In the genomic region with DNA sequence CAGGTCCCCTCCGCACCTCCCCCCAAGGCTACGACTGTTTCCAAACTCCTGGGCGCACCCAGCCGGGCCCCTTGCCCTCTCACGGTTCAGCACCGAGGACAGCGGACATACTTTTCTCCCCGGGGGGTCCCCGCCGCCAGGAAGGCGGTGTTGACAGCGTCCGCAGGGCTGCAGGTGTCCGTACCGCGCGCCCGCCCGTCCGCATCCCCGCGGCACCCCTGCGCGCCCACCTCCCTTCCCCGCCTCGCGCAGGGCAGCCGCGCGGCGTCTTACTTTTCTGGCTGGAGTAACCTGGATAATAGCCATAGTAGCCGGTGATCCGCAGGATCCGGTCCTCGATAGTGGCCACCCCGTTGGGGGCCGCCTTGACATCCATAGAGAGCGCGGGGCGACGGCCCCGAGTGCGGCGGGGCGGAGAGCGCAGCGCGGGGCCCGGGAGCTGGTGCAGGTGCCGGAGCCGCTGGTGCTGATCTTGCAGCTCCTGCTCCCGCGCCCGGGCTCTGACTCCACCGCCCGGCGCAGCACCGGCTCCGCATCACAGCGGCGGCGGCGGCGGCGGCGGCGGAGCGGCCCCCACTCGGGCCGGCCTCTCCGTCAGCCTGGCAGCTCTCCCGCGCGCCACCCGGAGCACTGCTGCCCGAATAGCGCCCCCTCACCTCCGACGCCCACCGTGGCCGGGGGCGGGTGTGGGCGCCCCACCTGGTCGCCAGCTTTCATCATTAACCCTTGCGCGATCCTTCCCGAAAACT, we compare ENCODE assay signal across 10 cellular contexts. TPM values are rescaled to one million over a fixed set of nuclear protein-coding genes. Genes with fewer than 3 reads are reported as not detected.
DNase-seq lines count a peak whose midpoint lies in the region; ATAC-seq, FAIRE-seq and TF ChIP-seq lines count a peak whose summit lies in the region.
"Had no signal": no experiment of that assay in that cellular context is flagged by ENCODE, and none has a peak within 500 bp of the region (broad histone marks: within the 10 kb centered on the region; RNA-seq: fewer than 3 reads in every experiment).

A gene (minus strand): TSS at position 643 of the 749 bp plus-strand sequence.

- no peaks in the 10 kb centered on the region for H4K20me1 ChIP-seq in K562 (replicated peaks; ENCODE audit: control insufficient read depth, insufficient read depth, low read length)

- H2AFZ ChIP-seq in K562 (ENCODE audit: low read depth, low read length) = no peak within 1 kb of the TSS

- CTCF ChIA-PET in K562 (lab: Yijun Ruan, JAX; ENCODE audit: low intra/inter-chr PET ratio) (no interaction called here), Caco-2 (lab: Charles Lee) (no interaction called here)

- peaks cover 6% of the 10 kb centered on the region for H3K4me1 ChIP-seq in cardiac muscle cell (ENCODE audit: low read depth)
- peaks cover 0 to 5% of the 10 kb centered on the region in 2 experiments; a peak in 1 of 5 replicates for H3K4me1 ChIP-seq in K562 (replicated peaks in 1 of 2; ENCODE audit: control insufficient read depth in 2 of 2, insufficient read depth in 2 of 2, low read length in 2 of 2)
- H3K4me1 ChIP-seq in aorta (ENCODE audit: control insufficient read depth in 1 of 2, insufficient read depth in 2 of 2, low read length in 2 of 2) = no peaks in the 10 kb centered on the region
- H3K4me1 ChIP-seq in Caco-2 = no peaks in the 10 kb centered on the region

- H3K4me1 Mint-ChIP-seq in Caco-2 (ENCODE audit: low read depth, unreplicated experiment) = peaks cover 7% of the 10 kb centered on the region

- BruUV-seq in K562 (replicated peaks; lab: Mats Ljungman, UMichigan) (no TSS peak), Caco-2 (replicated peaks; lab: Mats Ljungman, UMichigan) (no TSS peak)

- peaks cover 9% of the 10 kb centered on the region for H3K27me3 Mint-ChIP-seq in Caco-2 (ENCODE audit: insufficient read depth, unreplicated experiment)

- H3K4me3 Mint-ChIP-seq in Caco-2 (ENCODE audit: unreplicated experiment) = no peak within 1 kb of the TSS

- intact Hi-C loops in cardiac septum (cut with DNase I) (no loop called here), K562 (cut with micrococcal nuclease) (no loop called here), aorta (cut with DNase I) (no loop called here), Caco-2 (cut with micrococcal nuclease; ENCODE audit: unreplicated experiment) (no loop called here)

- H3K4me2 ChIP-seq in K562 (ENCODE audit: insufficient read depth, low read length) = no peak within 1 kb of the TSS

- no peaks in the 10 kb centered on the region for H3K79me2 ChIP-seq in K562 (ENCODE audit: control insufficient read depth, insufficient read depth, low read length)

- no peak for FAIRE-seq in K562 (lab: Jason Lieb, UNC)

- H3K4me3 ChIP-seq in cardiac muscle cell = peak within 1 kb of the TSS; percentile 20
- H3K4me3 ChIP-seq in K562 = no peak within 1 kb of the TSS
- peak within 1 kb of the TSS; percentile 9 to 18 for H3K4me3 ChIP-seq in aorta (ENCODE audit: low read length in 2 of 2)
- H3K4me3 ChIP-seq in Caco-2 (ENCODE audit: low read depth, low read length) = no peak within 1 kb of the TSS
- H3K4me3 ChIP-seq: uterus had no signal

- TF ChIP-seq POLR2A in K562 (conservative IDR thresholded peaks at IDR 0.05) = no peak

- no peak for TF ChIP-seq RAD21 in K562 (CRISPR knock-in tag; conservative IDR thresholded peaks at IDR 0.05 in 1 of 2, IDR thresholded peaks at IDR 0.05 in 1 of 2)

- H3K27ac Mint-ChIP-seq in Caco-2 (ENCODE audit: unreplicated experiment) = no peak within 1 kb of the TSS

- H3K27me3 ChIP-seq in cardiac muscle cell = peaks cover 71% of the 10 kb centered on the region
- H3K27me3 ChIP-seq in K562 (ENCODE audit: control insufficient read depth in 2 of 2, insufficient read depth in 2 of 2, low read length in 2 of 2) = no peaks in the 10 kb centered on the region
- H3K27me3 ChIP-seq in aorta (ENCODE audit: control insufficient read depth in 1 of 2, insufficient read depth in 2 of 2, low read length in 1 of 2) = peaks cover 0 to 1% of the 10 kb centered on the region in 2 donors
- H3K27me3 ChIP-seq in Caco-2 (replicated peaks; ENCODE audit: control insufficient read depth, insufficient read depth, low read length) = no peaks in the 10 kb centered on the region
- H3K27me3 ChIP-seq: uterus had no signal

- ATAC-seq in K562 (peak; percentile 47; the same call in 1 of the 3 replicates), aorta (ENCODE audit: low FRiP score) (peak; percentile 71)

- DNase-seq in cardiac muscle cell (ENCODE audit: low read depth in 1 of 2, low spot score in 1 of 2) (peak; percentile 33 to 88), cardiac septum (ENCODE audit: low spot score) (no peak), K562 (ENCODE audit: extremely low read depth in 1 of 4, low spot score in 3 of 4) (peak; percentile 7 to 19 (median 16)), kidney tubule cell (ENCODE audit: low spot score) (peak; percentile 64), aorta (peak; percentile 44 to 84), NOMO-1 (lab: John Stamatoyannopoulos, UW; ENCODE audit: unreplicated experiment in 2 of 2) (no peak), Caco-2 (no peak), germinal center (ENCODE audit: low spot score) (no peak)
- DNase-seq: uterus had no signal

- no peaks in the 10 kb centered on the region for H3K36me3 Mint-ChIP-seq in Caco-2 (ENCODE audit: insufficient read depth, unreplicated experiment)

- no peaks in the 10 kb centered on the region for H3K9me3 Mint-ChIP-seq in Caco-2 (ENCODE audit: unreplicated experiment)

- no peak within 1 kb of the TSS for H3K27ac ChIP-seq in cardiac muscle cell
- H3K27ac ChIP-seq in K562 (ENCODE audit: extremely low read depth, low read depth, low read length) = no peak within 1 kb of the TSS
- no peak within 1 kb of the TSS for H3K27ac ChIP-seq in aorta (ENCODE audit: low read depth in 1 of 2, low read length in 2 of 2)
- H3K27ac ChIP-seq: uterus had no signal

- H3K36me3 ChIP-seq in cardiac muscle cell = no peaks in the 10 kb centered on the region
- no peaks in the 10 kb centered on the region for H3K36me3 ChIP-seq in K562 (ENCODE audit: control insufficient read depth, insufficient read depth, low read length)
- no peaks in the 10 kb centered on the region for H3K36me3 ChIP-seq in aorta (ENCODE audit: control insufficient read depth in 1 of 2, insufficient read depth in 2 of 2, low read length in 1 of 2)
- H3K36me3 ChIP-seq in Caco-2 (ENCODE audit: control insufficient read depth, insufficient read depth, low read length) = no peaks in the 10 kb centered on the region
- H3K36me3 ChIP-seq: uterus had no signal

- TF ChIP-seq CTCF in cardiac muscle cell (IDR thresholded peaks at IDR 0.05; ENCODE audit: low read depth, low read length) (no peak), K562 (IDR thresholded peaks at IDR 0.05 in 2 of 3, conservative IDR thresholded peaks at IDR 0.05 in 1 of 3; ENCODE audit: insufficient read depth in 2 of 3, low read depth in 1 of 3, low read length in 3 of 3) (no peak), Caco-2 (IDR thresholded peaks at IDR 0.05; ENCODE audit: insufficient read depth in 1 of 2, low read depth in 1 of 2, low read length in 1 of 2, severe bottlenecking in 1 of 2, unreplicated experiment in 1 of 2) (no peak)

- in situ Hi-C loops in K562 (cut with MboI) = no loop called here

- POLR2A ChIA-PET in K562 (lab: Yijun Ruan, JAX) = no interaction called here
- POLR2A ChIA-PET in Caco-2 (lab: Charles Lee) = no interaction called here

- H3K9me3 ChIP-seq in cardiac muscle cell (ENCODE audit: low read depth) = no peaks in the 10 kb centered on the region
- H3K9me3 ChIP-seq in K562 (replicated peaks; ENCODE audit: control insufficient read depth, insufficient read depth, low read depth, low read length) = no peaks in the 10 kb centered on the region
- H3K9me3 ChIP-seq in aorta (ENCODE audit: control insufficient read depth, low read length) = no peaks in the 10 kb centered on the region
- no peaks in the 10 kb centered on the region for H3K9me3 ChIP-seq in Caco-2
- H3K9me3 ChIP-seq: uterus had no signal

- H3K9ac ChIP-seq in K562 (ENCODE audit: insufficient read depth in 1 of 2, low read depth in 2 of 2, low read length in 2 of 2) = no peak within 1 kb of the TSS

- TF ChIP-seq EP300 in K562 (IDR thresholded peaks at IDR 0.05; ENCODE audit: low read length) = no peak

- WGBS in K562 (ENCODE audit: insufficient coverage, low coverage, missing lambda C conversion rate) = 43% methylated on average over 22 of the region's 87 CpGs
- WGBS in aorta, 2 donors = 1 to 2% methylated on average over 63 to 87 of the region's 87 CpGs

- H3K9me1 ChIP-seq in K562 (ENCODE audit: control insufficient read depth, insufficient read depth, low read length) = no peaks in the 10 kb centered on the region

RNA-seq across cellular contexts. Expression of the gene that starts here (rescaled TPM):
- total RNA-seq in cardiac muscle cell = 0.42 TPM in 1 of 2 replicates, not detected in the other
- 0.10 TPM in 1 of 2 replicates, not detected in the other for polyA plus RNA-seq in cardiac muscle cell
- total RNA-seq in cardiac septum = not detected
- total RNA-seq in K562 (2011; cell fraction: chromatin; rRNA removed; ENCODE audit: low replicate concordance) = not detected in 2 replicates
- total RNA-seq in K562 (2011; cell fraction: nucleolus; rRNA removed) = not detected in 2 replicates
- not detected in 2 replicates for total RNA-seq in K562 (2011; cell fraction: nucleoplasm; rRNA removed)
- total RNA-seq in K562 (2014; rRNA removed) = not detected in 2 replicates
- not detected in 2 replicates for total RNA-seq in K562 (2014; rRNA removed; fragmentation: Illumina TruSeq; extraction: Trizol)
- total RNA-seq in K562 (2015; rRNA removed; fragmentation: Illumina TruSeq; extraction: Trizol) = not detected in 2 replicates
- total RNA-seq in K562 (2021) = not detected in 2 replicates
- polyA plus RNA-seq in K562 (2011; rRNA removed) = not detected in 2 replicates
- not detected in 2 replicates for polyA plus RNA-seq in K562 (2011; cell fraction: cytosol; rRNA removed)
- polyA plus RNA-seq in K562 (2011; cell fraction: nucleus; rRNA removed) = not detected in 2 replicates
- 0.03 and 0.07 TPM in 2 replicates for polyA plus RNA-seq in K562 (2012)
- not detected in 2 replicates for polyA plus RNA-seq in K562 (2014; fragmentation: Illumina TruSeq; extraction: Trizol)
- polyA plus RNA-seq in K562 (2014; fragmentation: Nextera tagmentation; extraction: Ambion mirVana) = under 1 TPM in 1 of 2 experiments, not detected in 1; 0.01 TPM
- polyA plus RNA-seq in K562 (2014; rRNA removed) = not detected in 2 replicates
- polyA minus RNA-seq in K562 (2011; rRNA and poly(A)+ RNA removed) = not detected in 2 replicates
- not detected in 2 replicates for polyA minus RNA-seq in K562 (2011; cell fraction: cytosol; rRNA and poly(A)+ RNA removed)
- polyA minus RNA-seq in K562 (2011; cell fraction: nucleus; rRNA and poly(A)+ RNA removed) = not detected in 2 replicates
- total RNA-seq in aorta = not detected
- not detected for polyA plus RNA-seq in aorta
- not detected in 2 replicates for total RNA-seq in Caco-2 (2022)
- total RNA-seq: SK-MEL-5 had no signal

Comparison
In these comparisons a context has a peak if more than half of its experiments do, and no peak if none do; other contexts are left out.
1. Peak in DNase-seq and H3K4me3 ChIP-seq in cardiac muscle cell; RNA of the gene not detected or under 1 TPM.
2. Peak in DNase-seq and ATAC-seq in K562; RNA of the gene not detected or under 1 TPM.
3. Peak in DNase-seq, ATAC-seq and H3K4me3 ChIP-seq in aorta; RNA of the gene not detected or under 1 TPM.